ENCODE assay signal across 1 cellular context in genomic region chr17:58005031-58005727, GRCh38.
TF ChIP-seq lines count a peak whose summit lies in the region.

No MANE protein-coding gene starts in this region.

TF ChIP-seq in HepG2, 621 proteins besides CTCF, POLR2A, EP300 and RAD21:
- TF ChIP-seq SMAD3 (CRISPR knock-in tag; IDR thresholded peaks at IDR 0.05): 0 out of 2 replicates have a peak, but pooled peaks have one; percentile 2
- TF ChIP-seq NCOA1 (CRISPR knock-in tag; IDR thresholded peaks at IDR 0.05): 0 out of 2 replicates have a peak, but pooled peaks have one; percentile 33
- 0 out of 2 replicates have a peak, but pooled peaks have one; percentile 50 for TF ChIP-seq STAT6 (CRISPR knock-in tag; IDR thresholded peaks at IDR 0.05; ENCODE audit: borderline replicate concordance)
- TF ChIP-seq MBNL3 (CRISPR knock-in tag; conservative IDR thresholded peaks at IDR 0.05): no peak
- TF ChIP-seq ZNF580 (CRISPR knock-in tag; IDR thresholded peaks at IDR 0.05; ENCODE audit: borderline replicate concordance, low read depth): no peak
- TF ChIP-seq ZNF772 (CRISPR knock-in tag; IDR thresholded peaks at IDR 0.05): 0 out of 2 replicates have a peak, but pooled peaks have one; percentile 14
- peak; percentile 77 for TF ChIP-seq RBFOX2 (IDR thresholded peaks at IDR 0.05; ENCODE audit: low read depth, low read length)
- TF ChIP-seq RNF219 (CRISPR knock-in tag; IDR thresholded peaks at IDR 0.05): 0 out of 2 replicates have a peak, but pooled peaks have one; percentile 9
- no peak for TF ChIP-seq NKX3-1 (CRISPR knock-in tag; IDR thresholded peaks at IDR 0.05)
- TF ChIP-seq ZNF354B (CRISPR knock-in tag; IDR thresholded peaks at IDR 0.05): 0 out of 2 replicates have a peak, but pooled peaks have one; percentile 57
- peak; percentile 36; the same call in 1 of the 2 replicates for TF ChIP-seq TARDBP (CRISPR knock-in tag; IDR thresholded peaks at IDR 0.05)
- no peak for TF ChIP-seq ZNF317 (CRISPR knock-in tag; IDR thresholded peaks at IDR 0.05)
- 0 out of 2 replicates have a peak, but pooled peaks have one; percentile 51 for TF ChIP-seq ELF4 (CRISPR knock-in tag; IDR thresholded peaks at IDR 0.05; ENCODE audit: borderline replicate concordance)
- no peak for TF ChIP-seq ZNF546 (CRISPR knock-in tag; conservative IDR thresholded peaks at IDR 0.05)
- no peak for TF ChIP-seq POGK (CRISPR knock-in tag; conservative IDR thresholded peaks at IDR 0.05)
- 0 out of 2 replicates have a peak, but pooled peaks have one; percentile 3 for TF ChIP-seq CREM (IDR thresholded peaks at IDR 0.05)
- no peak for TF ChIP-seq CREM (CRISPR knock-in tag; IDR thresholded peaks at IDR 0.05)
- TF ChIP-seq MLLT10 (CRISPR knock-in tag; IDR thresholded peaks at IDR 0.05): 0 out of 2 replicates have a peak, but pooled peaks have one; percentile 13
- peak; percentile 54; the same call in 1 of the 2 replicates for TF ChIP-seq ATF7 (IDR thresholded peaks at IDR 0.05)
- TF ChIP-seq ATF7 (CRISPR knock-in tag; IDR thresholded peaks at IDR 0.05): no peak
- TF ChIP-seq SSRP1 (CRISPR knock-in tag; IDR thresholded peaks at IDR 0.05): peak; percentile 48; the same call in 1 of the 2 replicates
- TF ChIP-seq ZNF3 (CRISPR knock-in tag; IDR thresholded peaks at IDR 0.05): no peak
- TF ChIP-seq PAF1 (CRISPR knock-in tag; IDR thresholded peaks at IDR 0.05): peak; percentile 42; the same call in 1 of the 2 replicates
- no peak for TF ChIP-seq ZNF414 (CRISPR knock-in tag; IDR thresholded peaks at IDR 0.05)
- TF ChIP-seq ZNF121 (CRISPR knock-in tag; IDR thresholded peaks at IDR 0.05): 0 out of 2 replicates have a peak, but pooled peaks have one; percentile 20
- no peak for TF ChIP-seq ZNF451 (CRISPR knock-in tag; IDR thresholded peaks at IDR 0.05)
- peak; percentile 52; the same call in 1 of the 2 replicates for TF ChIP-seq ARID4A (CRISPR knock-in tag; IDR thresholded peaks at IDR 0.05; ENCODE audit: borderline replicate concordance)
- TF ChIP-seq MTA1 (CRISPR knock-in tag; IDR thresholded peaks at IDR 0.05; ENCODE audit: borderline replicate concordance): no peak
- TF ChIP-seq ZNF251 (CRISPR knock-in tag; IDR thresholded peaks at IDR 0.05): no peak
- TF ChIP-seq PHF8 (CRISPR knock-in tag; IDR thresholded peaks at IDR 0.05): no peak
- TF ChIP-seq ZSCAN5A (CRISPR knock-in tag; IDR thresholded peaks at IDR 0.05; ENCODE audit: borderline replicate concordance): 0 out of 2 replicates have a peak, but pooled peaks have one; percentile 28
- no peak for TF ChIP-seq ZNF841 (CRISPR knock-in tag; IDR thresholded peaks at IDR 0.05; ENCODE audit: borderline replicate concordance)
- TF ChIP-seq HNRNPL (IDR thresholded peaks at IDR 0.05; ENCODE audit: low read depth, low read length): 0 out of 2 replicates have a peak, but pooled peaks have one; percentile 20
- 0 out of 2 replicates have a peak, but pooled peaks have one; percentile 17 for TF ChIP-seq ZMYM4 (CRISPR knock-in tag; IDR thresholded peaks at IDR 0.05)
- TF ChIP-seq ELF3 (CRISPR knock-in tag; IDR thresholded peaks at IDR 0.05): 0 out of 2 replicates have a peak, but pooled peaks have one; percentile 10
